Comparison of ENCODE assay signal across 12 cellular contexts in the genomic region with DNA sequence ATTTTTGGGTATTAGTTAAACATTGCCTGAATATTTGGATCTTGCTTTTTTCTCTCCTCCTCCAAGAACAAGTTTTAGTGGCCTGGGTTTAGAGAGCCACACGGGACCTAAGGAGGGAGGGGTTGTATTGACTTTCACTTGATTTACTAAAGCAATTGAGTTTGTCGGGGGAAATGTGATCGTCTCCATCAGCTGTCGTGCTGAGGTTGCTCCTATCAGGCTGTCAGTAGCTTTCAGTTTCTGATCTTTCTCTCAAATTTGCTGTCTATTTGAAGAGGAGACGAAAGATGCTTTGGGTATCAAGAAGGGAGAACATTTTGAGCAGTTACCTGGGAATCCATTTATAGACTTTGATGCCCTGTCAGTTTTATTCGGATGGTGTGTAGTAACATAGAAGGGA.
DNase-seq lines count a peak whose midpoint lies in the region; ATAC-seq and TF ChIP-seq lines count a peak whose summit lies in the region.
"Had no signal": no experiment of that assay in that cellular context is flagged by ENCODE, and none has a peak within 500 bp of the region (broad histone marks: within the 10 kb centered on the region; RNA-seq: fewer than 3 reads in every experiment).

No MANE protein-coding gene starts in this region.

- H2BK15ac ChIP-seq in neuronal stem cell (ENCODE audit: low read length): no peak overlapping the region

- H2AFZ ChIP-seq in neuronal stem cell (ENCODE audit: low read length): no peak overlapping the region

- H3K4me1 ChIP-seq in neuronal stem cell (ENCODE audit: control insufficient read depth in 2 of 2, insufficient read depth in 1 of 2, low read depth in 1 of 2, low read length in 2 of 2): peaks cover 4 to 32% of the 10 kb centered on the region in 2 donors

- H3K14ac ChIP-seq in neuronal stem cell (ENCODE audit: low read length): no peak overlapping the region

- H3K4me3 ChIP-seq in neuronal stem cell (ENCODE audit: low read length in 2 of 2) (no peak overlapping the region), brain microvascular endothelial cell (ENCODE audit: low read depth, low read length) (no peak overlapping the region)

- no peaks in the 10 kb centered on the region for H3K79me1 ChIP-seq in neuronal stem cell (ENCODE audit: low read depth, low read length)

- H3K36me3 Mint-ChIP-seq in stimulated activated naive CD8-positive, alpha-beta T cell treated with anti-CD3 and anti-CD28 coated beads, Interleukin-15, Interleukin-2, amounts not matched to agents 100 ng/mL and 50 ng/mL, for 24 hours (ENCODE audit: low read depth): no peaks in the 10 kb centered on the region
- H3K36me3 Mint-ChIP-seq in activated CD4-positive, alpha-beta memory T cell treated with anti-CD3 and anti-CD28 coated beads for 36 hours: no peaks in the 10 kb centered on the region

- POLR2A ChIA-PET in activated CD4-positive, alpha-beta memory T cell treated with anti-CD3 and anti-CD28 coated beads for 36 hours (lab: Charles Lee): no interaction called here

- no peak overlapping the region for H4K91ac ChIP-seq in neuronal stem cell (ENCODE audit: low read depth, low read length, poor library complexity)

- peaks cover 18% of the 10 kb centered on the region for H3K27me3 Mint-ChIP-seq in stimulated activated naive CD8-positive, alpha-beta T cell treated with anti-CD3 and anti-CD28 coated beads, Interleukin-15, Interleukin-2, amounts not matched to agents 100 ng/mL and 50 ng/mL, for 24 hours
- peaks cover 20% of the 10 kb centered on the region for H3K27me3 Mint-ChIP-seq in stimulated activated naive CD8-positive, alpha-beta T cell treated with anti-CD3 and anti-CD28 coated beads, Interleukin-15, amount 100 ng/mL, for 72 hours
- peaks cover 18% of the 10 kb centered on the region for H3K27me3 Mint-ChIP-seq in activated CD4-positive, alpha-beta memory T cell treated with anti-CD3 and anti-CD28 coated beads for 36 hours

- H3K9me3 ChIP-seq in neuronal stem cell (replicated peaks in 1 of 2; ENCODE audit: control insufficient read depth in 2 of 2, insufficient read depth in 1 of 2, low read depth in 1 of 2, low read length in 2 of 2): no peaks in the 10 kb centered on the region

- H4K8ac ChIP-seq in neuronal stem cell (ENCODE audit: low read depth, low read length): no peak overlapping the region

- no peak overlapping the region for H2BK12ac ChIP-seq in neuronal stem cell (ENCODE audit: low read length)

- ATAC-seq in stimulated activated naive CD8-positive, alpha-beta T cell treated with anti-CD3 and anti-CD28 coated beads, Interleukin-15, amount 100 ng/mL, for 72 hours: no peak
- ATAC-seq in HG02973 (IDR thresholded peaks at IDR 0.05; ENCODE audit: unreplicated experiment): peak; percentile 78
- ATAC-seq: activated CD4-positive, CD25-positive, alpha-beta regulatory T cell treated with anti-CD3 and anti-CD28 coated beads, Interleukin-2, amount 50 U/mL, for 24 hours; left colon had no signal

- H3K27ac Mint-ChIP-seq in stimulated activated naive CD8-positive, alpha-beta T cell treated with anti-CD3 and anti-CD28 coated beads, Interleukin-15, Interleukin-2, amounts not matched to agents 100 ng/mL and 50 ng/mL, for 24 hours: peak overlapping the region; percentile 41
- H3K27ac Mint-ChIP-seq in stimulated activated naive CD8-positive, alpha-beta T cell treated with anti-CD3 and anti-CD28 coated beads, Interleukin-15, amount 100 ng/mL, for 72 hours: no peak overlapping the region
- H3K27ac Mint-ChIP-seq in activated CD4-positive, alpha-beta memory T cell treated with anti-CD3 and anti-CD28 coated beads for 36 hours: no peak overlapping the region

- intact Hi-C loops in activated CD4-positive, alpha-beta memory T cell treated with anti-CD3 and anti-CD28 coated beads for 36 hours (cut with micrococcal nuclease): no loop called here

- H3K23ac ChIP-seq in neuronal stem cell (ENCODE audit: low read depth, low read length, poor library complexity): no peak overlapping the region

- no CpG with 5 or more reads among the region's 6 CpGs for WGBS in neuronal stem cell (ENCODE audit: extremely low coverage in 2 of 2, insufficient read length in 2 of 2, insufficient replicate concordance in 1 of 2), 2 donors

- no peak overlapping the region for H3K9ac ChIP-seq in neuronal stem cell (ENCODE audit: low read depth, low read length, poor library complexity)

- CTCF ChIA-PET in activated CD4-positive, alpha-beta memory T cell treated with anti-CD3 and anti-CD28 coated beads for 36 hours (lab: Charles Lee): interaction anchor here (0.7 kb wide), 1 partner anchor 99 kb away, joined by 4 read pairs; no protein-coding TSS in a partner anchor

- H2AK5ac ChIP-seq in neuronal stem cell (ENCODE audit: low read depth, low read length): no peak overlapping the region

- H3K4me3 Mint-ChIP-seq in stimulated activated naive CD8-positive, alpha-beta T cell treated with anti-CD3 and anti-CD28 coated beads, Interleukin-15, Interleukin-2, amounts not matched to agents 100 ng/mL and 50 ng/mL, for 24 hours: peak overlapping the region; percentile 60
- no peak overlapping the region for H3K4me3 Mint-ChIP-seq in stimulated activated naive CD8-positive, alpha-beta T cell treated with anti-CD3 and anti-CD28 coated beads, Interleukin-15, amount 100 ng/mL, for 72 hours
- H3K4me3 Mint-ChIP-seq in activated CD4-positive, alpha-beta memory T cell treated with anti-CD3 and anti-CD28 coated beads for 36 hours: peak overlapping the region; percentile 36

- H3K27ac ChIP-seq in neuronal stem cell (replicated peaks; ENCODE audit: low read length) (no peak overlapping the region), brain microvascular endothelial cell (no peak overlapping the region)

- H3K36me3 ChIP-seq in neuronal stem cell (replicated peaks in 1 of 2; ENCODE audit: control insufficient read depth in 2 of 2, insufficient read depth in 2 of 2, low read length in 2 of 2) (no peaks in the 10 kb centered on the region), brain microvascular endothelial cell (replicated peaks) (no peaks in the 10 kb centered on the region)

- H2BK120ac ChIP-seq in neuronal stem cell (ENCODE audit: low read depth, low read length): no peak overlapping the region

- no peak for TF ChIP-seq CTCF in brain microvascular endothelial cell (IDR thresholded peaks at IDR 0.05; ENCODE audit: low read depth, low read length, missing control alignments)

- H3K18ac ChIP-seq in neuronal stem cell (ENCODE audit: low read length): no peak overlapping the region

- in situ Hi-C loops in brain microvascular endothelial cell (cut with HindIII; ENCODE audit: low pct_ligation_motif_present, low sequenced_read_pairs): no loop called here

- DNase-seq in stimulated activated naive CD8-positive, alpha-beta T cell treated with anti-CD3 and anti-CD28 coated beads, Interleukin-15, amount 100 ng/mL, for 72 hours: no peak
- DNase-seq in activated CD4-positive, alpha-beta memory T cell treated with anti-CD3 and anti-CD28 coated beads for 36 hours: no peak
- DNase-seq in iPS-NIHi7 (ENCODE audit: extremely low spot score) (no peak), neuronal stem cell (ENCODE audit: low spot score) (no peak), brain microvascular endothelial cell (no peak)
- DNase-seq in stimulated activated CD4-positive, alpha-beta T cell treated with anti-CD3 and anti-CD28 coated beads, Interleukin-4, amount 100 ng/mL, for 4 hours: no peak
- DNase-seq: H7, left colon, NCI-H226 had no signal

- no peaks in the 10 kb centered on the region for H3K27me3 ChIP-seq in neuronal stem cell (ENCODE audit: control insufficient read depth in 3 of 3, insufficient read depth in 3 of 3, low read depth in 1 of 3, low read length in 3 of 3)
- no peaks in the 10 kb centered on the region for H3K27me3 ChIP-seq in brain microvascular endothelial cell (replicated peaks)

- no peak overlapping the region for H2BK5ac ChIP-seq in neuronal stem cell (ENCODE audit: low read length)

- H3K9me3 Mint-ChIP-seq in stimulated activated naive CD8-positive, alpha-beta T cell treated with anti-CD3 and anti-CD28 coated beads, Interleukin-15, Interleukin-2, amounts not matched to agents 100 ng/mL and 50 ng/mL, for 24 hours: no peaks in the 10 kb centered on the region
- no peaks in the 10 kb centered on the region for H3K9me3 Mint-ChIP-seq in stimulated activated naive CD8-positive, alpha-beta T cell treated with anti-CD3 and anti-CD28 coated beads, Interleukin-15, amount 100 ng/mL, for 72 hours
- H3K9me3 Mint-ChIP-seq in activated CD4-positive, alpha-beta memory T cell treated with anti-CD3 and anti-CD28 coated beads for 36 hours: no peaks in the 10 kb centered on the region

- H3K4me1 Mint-ChIP-seq in stimulated activated naive CD8-positive, alpha-beta T cell treated with anti-CD3 and anti-CD28 coated beads, Interleukin-15, Interleukin-2, amounts not matched to agents 100 ng/mL and 50 ng/mL, for 24 hours (ENCODE audit: low read depth): peaks cover 24% of the 10 kb centered on the region
- H3K4me1 Mint-ChIP-seq in stimulated activated naive CD8-positive, alpha-beta T cell treated with anti-CD3 and anti-CD28 coated beads, Interleukin-15, amount 100 ng/mL, for 72 hours: peaks cover 11% of the 10 kb centered on the region
- peaks cover 9% of the 10 kb centered on the region for H3K4me1 Mint-ChIP-seq in activated CD4-positive, alpha-beta memory T cell treated with anti-CD3 and anti-CD28 coated beads for 36 hours (ENCODE audit: low read depth)

- H3K4me2 ChIP-seq in neuronal stem cell (ENCODE audit: insufficient read depth, low read length, poor library complexity, severe bottlenecking): no peak overlapping the region

- no peak overlapping the region for H3K4ac ChIP-seq in neuronal stem cell (ENCODE audit: low read length)

Comparison
In these comparisons a context has a peak if more than half of its experiments do, and no peak if none do; other contexts are left out.
1. H3K4me3 Mint-ChIP-seq: peak in stimulated activated naive CD8-positive, alpha-beta T cell treated with anti-CD3 and anti-CD28 coated beads, Interleukin-15, Interleukin-2, amounts not matched to agents 100 ng/mL and 50 ng/mL, for 24 hours (single experiment) and activated CD4-positive, alpha-beta memory T cell treated with anti-CD3 and anti-CD28 coated beads for 36 hours (single experiment); none in stimulated activated naive CD8-positive, alpha-beta T cell treated with anti-CD3 and anti-CD28 coated beads, Interleukin-15, amount 100 ng/mL, for 72 hours (0 of 2).